Comparison of ENCODE assay signal across 23 cellular contexts in the genomic region with DNA sequence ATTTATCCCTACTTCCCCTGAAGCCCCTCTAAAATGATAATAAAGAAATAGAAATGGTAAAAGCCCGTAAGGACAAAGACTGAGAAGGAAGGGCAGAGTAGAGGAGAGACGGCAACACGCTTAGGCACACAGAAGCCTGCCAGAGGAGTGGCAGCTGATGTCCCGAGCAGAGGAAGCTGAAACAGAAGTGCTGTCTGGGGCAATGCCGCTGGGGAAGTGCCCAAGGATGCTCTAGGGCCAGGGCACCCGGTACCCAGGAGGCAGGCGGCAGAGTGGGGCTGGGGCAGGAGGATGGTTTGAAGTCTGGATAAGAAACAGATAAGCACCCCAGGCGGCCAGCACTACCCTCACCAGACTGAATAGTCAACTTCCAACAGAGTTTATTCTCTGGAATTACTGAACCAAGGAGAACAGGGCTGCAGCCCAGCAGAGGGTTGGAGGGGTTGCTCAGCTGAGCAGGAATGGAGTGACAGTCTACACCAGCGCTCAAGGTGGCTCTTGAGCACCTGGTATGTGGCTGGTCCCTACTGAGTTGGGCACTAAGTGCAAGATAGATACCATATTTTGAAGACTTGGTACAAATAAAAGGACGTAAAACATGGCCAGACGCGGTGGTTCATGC. TPM values are rescaled to one million over a fixed set of nuclear protein-coding genes. Genes with fewer than 3 reads are reported as not detected.
DNase-seq lines count a peak whose midpoint lies in the region; ATAC-seq and TF ChIP-seq lines count a peak whose summit lies in the region.
"Had no signal": no experiment of that assay in that cellular context is flagged by ENCODE, and none has a peak within 500 bp of the region (broad histone marks: within the 10 kb centered on the region; RNA-seq: fewer than 3 reads in every experiment).

No MANE protein-coding gene starts in this region.

- H3K9me3 Mint-ChIP-seq in endothelial cell (ENCODE audit: unreplicated experiment) = no peaks in the 10 kb centered on the region
- H3K9me3 Mint-ChIP-seq: CD4-positive, alpha-beta T cell; CD8-positive, alpha-beta memory T cell; GM23338; H9 had no signal

- H3K9me3 ChIP-seq in osteoblast (ENCODE audit: low read depth, low read length) (no peaks in the 10 kb centered on the region), spleen (no peaks in the 10 kb centered on the region)
- H3K9me3 ChIP-seq: A549; BE2C; BLaER1 treated with 17β-estradiol and CSF1 and Interleukin-3, amounts not matched to agents 10 nM and 100 nM had no signal

- H3K4me1 ChIP-seq in osteoblast (ENCODE audit: insufficient read depth, low read length) (no peaks in the 10 kb centered on the region), spleen (no peaks in the 10 kb centered on the region)
- H3K4me1 ChIP-seq: A549, BE2C had no signal

- peaks cover 34% of the 10 kb centered on the region for H3K4me1 Mint-ChIP-seq in endothelial cell (ENCODE audit: unreplicated experiment)
- H3K4me1 Mint-ChIP-seq: CD14-positive monocyte; CD8-positive, alpha-beta memory T cell had no signal

- H3K27me3 ChIP-seq in osteoblast (ENCODE audit: insufficient read depth, low read length) (peaks cover 18% of the 10 kb centered on the region), spleen (replicated peaks in 1 of 7) (peaks cover 0 to 64% (median 0%) of the 10 kb centered on the region in 7 donors)
- H3K27me3 ChIP-seq: BE2C; BLaER1 treated with 17β-estradiol and CSF1 and Interleukin-3, amounts not matched to agents 10 nM and 100 nM had no signal

- H3K36me3 Mint-ChIP-seq in endothelial cell (ENCODE audit: low read depth, unreplicated experiment) = no peaks in the 10 kb centered on the region
- H3K36me3 Mint-ChIP-seq: CD14-positive monocyte; CD8-positive, alpha-beta memory T cell had no signal

- no peaks in the 10 kb centered on the region for H3K79me2 ChIP-seq in osteoblast (ENCODE audit: insufficient read depth, low read length)

- 65 to 77% (median 66%) methylated on average over 12 of the region's 12 CpGs for WGBS in spleen, 5 donors

- TF ChIP-seq POLR2A in spleen (IDR thresholded peaks at IDR 0.05) = no peak

- H3K27ac Mint-ChIP-seq in endothelial cell (ENCODE audit: unreplicated experiment) = peak overlapping the region; percentile 75
- H3K27ac Mint-ChIP-seq: CD14-positive monocyte; CD4-positive, alpha-beta T cell; CD8-positive, alpha-beta memory T cell; GM23338; H9 had no signal

- H3K27ac ChIP-seq in osteoblast (ENCODE audit: low read depth, low read length) = no peak overlapping the region
- no peak overlapping the region for H3K27ac ChIP-seq in spleen
- H3K27ac ChIP-seq: A549 had no signal

- TF ChIP-seq CTCF in endothelial cell (IDR thresholded peaks at IDR 0.05; ENCODE audit: unreplicated experiment) = no peak
- no peak for TF ChIP-seq CTCF in osteoblast (IDR thresholded peaks at IDR 0.05; ENCODE audit: extremely low read depth, low read depth, low read length)
- no peak for TF ChIP-seq CTCF in spleen (IDR thresholded peaks at IDR 0.05 in 8 of 11, conservative IDR thresholded peaks at IDR 0.05 in 3 of 11)

- no peak overlapping the region for H3K4me3 Mint-ChIP-seq in endothelial cell (ENCODE audit: unreplicated experiment)
- H3K4me3 Mint-ChIP-seq: CD14-positive monocyte; CD4-positive, alpha-beta T cell; CD8-positive, alpha-beta memory T cell; GM23338; H9 had no signal

- H3K27me3 Mint-ChIP-seq in endothelial cell (ENCODE audit: unreplicated experiment) = peaks cover 5% of the 10 kb centered on the region

- H3K4me2 ChIP-seq in osteoblast (ENCODE audit: insufficient read depth, low read length) = no peak overlapping the region
- H3K4me2 ChIP-seq: A549, GM23338 had no signal

- no peaks in the 10 kb centered on the region for H4K20me1 ChIP-seq in osteoblast (ENCODE audit: insufficient read depth, low read length)

- no peak for ATAC-seq in HG02852 (IDR thresholded peaks at IDR 0.05; ENCODE audit: unreplicated experiment)
- ATAC-seq: A549, GM12878, GM23338, HCT116 had no signal

- H3K36me3 ChIP-seq in osteoblast (ENCODE audit: insufficient read depth, low read length) (no peaks in the 10 kb centered on the region), spleen (no peaks in the 10 kb centered on the region)
- H3K36me3 ChIP-seq: BE2C; BLaER1 treated with 17β-estradiol and CSF1 and Interleukin-3, amounts not matched to agents 10 nM and 100 nM had no signal

- DNase-seq in endothelial cell (ENCODE audit: low spot score) (no peak), osteoblast (ENCODE audit: insufficient read length, low spot score, missing footprints) (peak; percentile 36), spleen (peak; percentile 61), activated T-cell treated with anti-CD3 and anti-CD28 coated beads for 4 hours (no peak), NCI-H446 treated with DMSO at 0.1 percent for 48 hours (lab: John Stamatoyannopoulos, UW) (no peak)
- DNase-seq: 8988T; ACHN; AML-193; BE2C; CD4-positive, alpha-beta T cell; CD8-positive, alpha-beta memory T cell; DMS 273 treated with DMSO at 0.1 percent for 48 hours; DMS79; EL; GDM1; H9 had no signal

- intact Hi-C loops in spleen (cut with DNase I; ENCODE audit: low total_unique reads) = no loop called here

- H3K4me3 ChIP-seq in osteoblast (ENCODE audit: insufficient read depth, low read length) (no peak overlapping the region), spleen (no peak overlapping the region)
- H3K4me3 ChIP-seq: A549; BLaER1 treated with 17β-estradiol and CSF1 and Interleukin-3, amounts not matched to agents 10 nM and 100 nM; GM12878; GM23338 had no signal

- H2AFZ ChIP-seq in osteoblast (ENCODE audit: low read length) = no peak overlapping the region
- H2AFZ ChIP-seq: GM23338 had no signal

RNA-seq across cellular contexts. Expression of a gene that starts 22.4 kb away (rescaled TPM):
- total RNA-seq in endothelial cell (ENCODE audit: unreplicated experiment) = 11.4 TPM
- 1.1 and 1.2 TPM in 2 replicates for total RNA-seq in osteoblast
- 10 to 100 TPM; 24.1 to 53.2 (median 35.9) TPM for total RNA-seq in spleen
- 10 to 100 TPM in 2 of 3 donors, 1 to 10 TPM in 1; 5.9 to 16.5 (median 12.4) TPM for polyA plus RNA-seq in spleen
- total RNA-seq: CD4-positive, alpha-beta T cell; CD8-positive, alpha-beta memory T cell had no signal
- polyA plus RNA-seq: CD14-positive monocyte; CD8-positive, alpha-beta memory T cell had no signal

Comparison
In these comparisons a context has a peak if more than half of its experiments do, and no peak if none do; other contexts are left out.
1. DNase-seq: peak in osteoblast (single experiment) and spleen (single experiment); none in endothelial cell (single experiment), activated T-cell treated with anti-CD3 and anti-CD28 coated beads for 4 hours (single experiment) and NCI-H446 treated with DMSO at 0.1 percent for 48 hours (single experiment).